12 cellular contexts compared by ENCODE assay signal in the genomic region with DNA sequence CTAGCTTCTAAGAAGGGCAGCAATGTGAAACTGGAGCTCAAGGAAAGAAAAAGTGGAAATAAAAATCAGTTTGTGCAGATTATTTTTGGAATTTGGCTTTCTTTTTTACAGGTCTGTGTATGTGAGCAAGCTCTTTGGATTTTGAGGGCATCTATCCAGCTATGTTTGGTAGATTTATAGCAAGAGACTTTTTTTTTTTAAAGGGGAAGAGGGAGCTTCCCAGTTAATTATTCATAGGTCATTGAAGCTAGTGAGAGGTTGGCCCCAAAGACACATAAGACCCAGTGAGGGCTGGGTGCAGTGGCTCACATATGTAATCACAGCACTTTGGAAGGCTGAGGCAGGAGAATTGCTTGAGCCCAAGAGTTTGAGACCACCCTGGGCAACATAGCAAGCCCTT. TPM values are rescaled to one million over a fixed set of nuclear protein-coding genes. Genes with fewer than 3 reads are reported as not detected.
DNase-seq lines count a peak whose midpoint lies in the region; ATAC-seq and TF ChIP-seq lines count a peak whose summit lies in the region.
"Had no signal": no experiment of that assay in that cellular context is flagged by ENCODE, and none has a peak within 500 bp of the region (broad histone marks: within the 10 kb centered on the region; RNA-seq: fewer than 3 reads in every experiment).

No MANE protein-coding gene starts in this region.

- peaks cover 6% of the 10 kb centered on the region for H3K36me3 Mint-ChIP-seq in nephron progenitor cell (ENCODE audit: low read depth)
- H3K36me3 Mint-ChIP-seq: CD4-positive, alpha-beta memory T cell; T-cell had no signal

- H3K27me3 Mint-ChIP-seq in nephron progenitor cell (ENCODE audit: low read depth, poor library complexity) = peaks cover 6% of the 10 kb centered on the region

- no peak for TF ChIP-seq EP300 in tibial nerve (IDR thresholded peaks at IDR 0.05)

- no peak for TF ChIP-seq POLR2A in tibial nerve (IDR thresholded peaks at IDR 0.05)

- H3K9me3 Mint-ChIP-seq in nephron progenitor cell = peaks cover 7% of the 10 kb centered on the region
- H3K9me3 Mint-ChIP-seq: activated CD8-positive, alpha-beta T cell treated with anti-CD3 and anti-CD28 coated beads for 36 hours; T-cell had no signal

- peaks cover 49% of the 10 kb centered on the region for H3K4me1 Mint-ChIP-seq in nephron progenitor cell
- H3K4me1 Mint-ChIP-seq: CD4-positive, alpha-beta memory T cell; T-cell had no signal

- H3K4me3 Mint-ChIP-seq in nephron progenitor cell = no peak overlapping the region
- H3K4me3 Mint-ChIP-seq: activated CD8-positive, alpha-beta T cell treated with anti-CD3 and anti-CD28 coated beads for 36 hours; CD4-positive, alpha-beta memory T cell; T-cell had no signal

- peak; percentile 46 for ATAC-seq in HG03108 (IDR thresholded peaks at IDR 0.05; ENCODE audit: unreplicated experiment)
- ATAC-seq: activated CD8-positive, alpha-beta T cell treated with anti-CD3 and anti-CD28 coated beads for 36 hours; T-cell had no signal

- H3K4me1 ChIP-seq in tibial nerve = no peaks in the 10 kb centered on the region

- H3K9me3 ChIP-seq in tibial nerve = no peaks in the 10 kb centered on the region

- H3K4me3 ChIP-seq in cardiac fibroblast (replicated peaks in 1 of 2; ENCODE audit: low read depth in 2 of 2, low read length in 2 of 2) (no peak overlapping the region), tibial nerve (no peak overlapping the region)

- H3K36me3 ChIP-seq in tibial nerve = no peaks in the 10 kb centered on the region

- TF ChIP-seq CTCF in cardiac fibroblast (IDR thresholded peaks at IDR 0.05; ENCODE audit: low read depth, low read length) (no peak), nephron progenitor cell (IDR thresholded peaks at IDR 0.05) (no peak), tibial nerve (IDR thresholded peaks at IDR 0.05) (no peak)

- H3K27ac Mint-ChIP-seq in nephron progenitor cell = peak overlapping the region; percentile 83
- H3K27ac Mint-ChIP-seq: activated CD8-positive, alpha-beta T cell treated with anti-CD3 and anti-CD28 coated beads for 36 hours; CD4-positive, alpha-beta memory T cell; T-cell had no signal

- no peak overlapping the region for H3K27ac ChIP-seq in tibial nerve

- no peaks in the 10 kb centered on the region for H3K27me3 ChIP-seq in tibial nerve

- DNase-seq in EH (ENCODE audit: low read depth) (peak; percentile 90), cardiac fibroblast (ENCODE audit: low read depth in 2 of 2) (peak; percentile 60 to 88), nephron progenitor cell (no peak), NCI-H1048 (lab: John Stamatoyannopoulos, UW) (no peak), cerebellum (ENCODE audit: low spot score) (no peak), hypothalamus (lab: John Stamatoyannopoulos, UW) (no peak), tibial nerve (ENCODE audit: low spot score in 2 of 2) (no peak)
- DNase-seq: activated CD8-positive, alpha-beta T cell treated with anti-CD3 and anti-CD28 coated beads for 36 hours; activated naive CD4-positive, alpha-beta T cell treated with anti-CD3 and anti-CD28 coated beads, Interleukin-2, amount 50 U/mL, for 16 hours; CD4-positive, alpha-beta memory T cell; T-cell had no signal

RNA-seq across cellular contexts. Expression of a gene that starts 24.0 kb away (rescaled TPM):
- total RNA-seq in cerebellum (25.3 TPM), tibial nerve (10 to 100 TPM in 3 of 4 donors, 1 to 10 TPM in 1; 8.3 to 22.2 (median 21.4) TPM)
- total RNA-seq: activated CD8-positive, alpha-beta T cell treated with anti-CD3 and anti-CD28 coated beads for 36 hours had no signal

RNA-seq across cellular contexts. Expression of a gene that starts 55.7 kb away (rescaled TPM):
- total RNA-seq in cerebellum = not detected
- not detected for total RNA-seq in tibial nerve
- total RNA-seq: activated CD8-positive, alpha-beta T cell treated with anti-CD3 and anti-CD28 coated beads for 36 hours; CD4-positive, alpha-beta memory T cell; T-cell had no signal

Comparison
In these comparisons a context has a peak if more than half of its experiments do, and no peak if none do; other contexts are left out.
1. DNase-seq: peak in EH (single experiment) and cardiac fibroblast (2 of 2); none in nephron progenitor cell (single experiment), NCI-H1048 (single experiment), cerebellum (single experiment), hypothalamus (0 of 51) and tibial nerve (0 of 2).